8 cellular contexts compared by ENCODE assay signal in genomic region chr10:113679463-113680171, GRCh38. TPM values are rescaled to one million over a fixed set of nuclear protein-coding genes. Genes with fewer than 3 reads are reported as not detected.
DNase-seq lines count a peak whose midpoint lies in the region; ATAC-seq lines count a peak whose summit lies in the region.

CASP7 (plus strand) TSS chr10:113679912; CDS start chr10:113697494, 17,582 bp downstream.

- H3K36me3 Mint-ChIP-seq in activated T-cell treated with anti-CD3 and anti-CD28 coated beads, Interleukin-2, amount 50 U/mL, for 24 hours (ENCODE audit: low read depth) = peaks cover 36% of the 10 kb centered on the region

- peaks cover 5% of the 10 kb centered on the region for H3K27me3 Mint-ChIP-seq in activated T-cell treated with anti-CD3 and anti-CD28 coated beads, Interleukin-2, amount 50 U/mL, for 24 hours

- H3K9ac ChIP-seq in muscle layer of colon (ENCODE audit: low read length) = peak within 1 kb of the TSS; percentile 85

- H3K4me1 Mint-ChIP-seq in activated T-cell treated with anti-CD3 and anti-CD28 coated beads, Interleukin-2, amount 50 U/mL, for 24 hours (ENCODE audit: low read depth) = peaks cover 45% of the 10 kb centered on the region

- peak within 1 kb of the TSS; percentile 91 to 95 for H3K27ac ChIP-seq in esophagus (ENCODE audit: low read depth in 2 of 2, low read length in 1 of 2)
- H3K27ac ChIP-seq in muscle layer of colon (ENCODE audit: low read depth, low read length) = peak within 1 kb of the TSS; percentile 100

- WGBS in esophagus, 2 donors = 0% methylated on average over 56 to 67 of the region's 67 CpGs

- ATAC-seq in GM19438 (IDR thresholded peaks at IDR 0.05; ENCODE audit: low read depth, unreplicated experiment) (peak; percentile 67), HG03571 (IDR thresholded peaks at IDR 0.05; ENCODE audit: unreplicated experiment) (peak; percentile 68)

- H3K4me3 ChIP-seq in esophagus (ENCODE audit: low read depth in 1 of 2, low read length in 2 of 2) (peak within 1 kb of the TSS; percentile 80 to 97), muscle layer of colon (ENCODE audit: low read depth in 1 of 2, low read length in 2 of 2) (peak within 1 kb of the TSS; percentile 99 to 100)

- peak; percentile 49 for DNase-seq in COR-L47 (lab: John Stamatoyannopoulos, UW)
- peak; percentile 98 for DNase-seq in OCI-M1 (lab: John Stamatoyannopoulos, UW)
- DNase-seq in activated T-cell treated with anti-CD3 and anti-CD28 coated beads, Interleukin-2, amount 50 U/mL, for 24 hours = peak; percentile 86
- peak; percentile 50 for DNase-seq in stimulated activated CD8-positive, alpha-beta memory T cell treated with anti-CD3 and anti-CD28 coated beads, Interleukin-7, amount 100 ng/mL, for 24 hours (ENCODE audit: low read depth)

- H3K36me3 ChIP-seq in esophagus (ENCODE audit: control insufficient read depth in 2 of 2, insufficient read depth in 2 of 2, low read length in 1 of 2) (no peaks in the 10 kb centered on the region), muscle layer of colon (ENCODE audit: insufficient read depth, low read length) (no peaks in the 10 kb centered on the region)

- H3K27me3 ChIP-seq in esophagus (ENCODE audit: control insufficient read depth in 1 of 2, insufficient read depth in 2 of 2, low read length in 2 of 2) (no peaks in the 10 kb centered on the region), muscle layer of colon (ENCODE audit: control insufficient read depth in 1 of 2, insufficient read depth in 2 of 2, low read length in 2 of 2) (no peaks in the 10 kb centered on the region)

- peaks cover 14% of the 10 kb centered on the region for H3K9me3 Mint-ChIP-seq in activated T-cell treated with anti-CD3 and anti-CD28 coated beads, Interleukin-2, amount 50 U/mL, for 24 hours

- H3K4me3 Mint-ChIP-seq in activated T-cell treated with anti-CD3 and anti-CD28 coated beads, Interleukin-2, amount 50 U/mL, for 24 hours = peak within 1 kb of the TSS; percentile 92

- H3K4me1 ChIP-seq in esophagus (ENCODE audit: control insufficient read depth in 2 of 2, insufficient read depth in 2 of 2, low read length in 1 of 2) (no peaks in the 10 kb centered on the region), muscle layer of colon (ENCODE audit: insufficient read depth, low read length) (peaks cover 14% of the 10 kb centered on the region)

- H3K27ac Mint-ChIP-seq in activated T-cell treated with anti-CD3 and anti-CD28 coated beads, Interleukin-2, amount 50 U/mL, for 24 hours = peak within 1 kb of the TSS; percentile 95

- H3K9me3 ChIP-seq in esophagus (ENCODE audit: control insufficient read depth in 2 of 2, insufficient read depth in 1 of 2, low read depth in 1 of 2, low read length in 1 of 2) = no peaks in the 10 kb centered on the region
- no peaks in the 10 kb centered on the region for H3K9me3 ChIP-seq in muscle layer of colon (ENCODE audit: low read length)

RNA-seq across cellular contexts. Expression of gene CASP7, which starts in this region (rescaled TPM):
- 10 to 100 TPM in 1 of 2 donors, 1 to 10 TPM in 1; 8.3 to 11.0 TPM for polyA plus RNA-seq in esophagus

Comparison
In these comparisons a context has a peak if more than half of its experiments do, and no peak if none do; other contexts are left out.
1. Peak in every context shown above with its lines: DNase-seq, ATAC-seq, H3K4me3 ChIP-seq and H3K27ac ChIP-seq.